ENCODE assay signal across 8 cellular contexts in the genomic region with DNA sequence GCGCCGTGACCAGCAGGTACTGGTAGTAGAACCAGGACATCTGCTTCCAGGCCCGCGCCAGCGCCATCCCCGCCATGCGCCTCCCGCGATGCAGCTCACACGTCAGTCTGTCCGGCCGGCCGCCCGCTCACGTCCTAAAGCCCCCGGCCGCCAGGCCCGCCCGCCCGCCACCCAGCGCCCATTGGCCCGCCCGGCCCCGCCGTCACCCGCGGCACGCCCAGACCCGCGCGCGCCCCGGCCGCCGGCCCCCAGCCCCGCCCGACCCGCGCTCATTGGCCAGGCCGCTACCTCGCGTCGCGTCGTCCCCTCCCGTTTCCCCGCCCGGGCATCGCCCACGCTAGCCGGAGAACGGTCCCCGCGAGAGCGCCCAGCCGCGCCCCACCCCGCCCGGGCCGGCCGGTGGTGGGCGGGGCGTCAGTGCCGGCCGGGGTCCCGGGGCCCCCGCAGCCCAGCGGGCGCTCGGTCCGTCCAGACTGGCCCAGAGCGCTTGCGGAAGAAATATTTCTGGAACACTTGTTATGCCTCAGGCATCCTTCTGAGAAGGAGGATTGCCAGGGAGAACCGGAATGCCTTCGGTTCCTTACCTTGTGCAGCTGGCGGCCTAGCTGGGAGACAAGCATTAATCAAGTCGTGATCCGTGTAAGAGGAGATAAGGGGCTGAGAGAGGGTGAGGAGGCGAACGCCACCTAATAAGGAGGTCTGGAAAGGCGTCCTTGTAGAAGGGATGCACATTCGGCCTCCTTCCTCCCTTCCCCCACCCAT. TPM values are rescaled to one million over a fixed set of nuclear protein-coding genes. Genes with fewer than 3 reads are reported as not detected.
DNase-seq lines count a peak whose midpoint lies in the region; ATAC-seq and TF ChIP-seq lines count a peak whose summit lies in the region.

A gene with protein sequence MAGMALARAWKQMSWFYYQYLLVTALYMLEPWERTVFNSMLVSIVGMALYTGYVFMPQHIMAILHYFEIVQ (minus strand): TSS at position 109 of the 762 bp plus-strand sequence. CDS start 33 bp downstream, at position 76.

- H3K27me3 ChIP-seq in heart right ventricle (no peaks in the 10 kb centered on the region), prostate gland (replicated peaks; ENCODE audit: insufficient read depth) (no peaks in the 10 kb centered on the region)

- intact Hi-C loops in T-helper 1 cell treated with Interleukin-12 subunit alpha and Interleukin-12 subunit beta and Interleukin-4 antibody, amounts not matched to agents 30 ng/mL and 1 ng/mL, for 36 hours (cut with micrococcal nuclease): loop anchor here (1.0 to 10.0 kb wide), 12 partner anchors 75 to 1858 kb away; a partner anchor contains a TSS
- intact Hi-C loops in heart right ventricle (cut with DNase I): loop anchor here in 3 of 10 donors (5.0 to 10.0 kb wide), 2 partner anchors 72 to 75 kb away; a partner anchor contains a TSS
- intact Hi-C loops in prostate gland (cut with DNase I): loop anchor here (5.0 kb wide), 3 partner anchors 35 to 585 kb away; a partner anchor contains a TSS

- ATAC-seq in HG02870 (IDR thresholded peaks at IDR 0.05; ENCODE audit: unreplicated experiment) (peak; percentile 90), heart right ventricle (peak; percentile 95 to 98 (median 98))

- 1% methylated on average over 77 to 82 of the region's 82 CpGs for WGBS in heart right ventricle, 2 donors
- 2% methylated on average over 28 of the region's 82 CpGs for WGBS in prostate gland

- H3K27ac ChIP-seq in heart right ventricle (peak within 1 kb of the TSS; percentile 56 to 94 (median 90)), prostate gland (peak within 1 kb of the TSS; percentile 84 to 90)

- peak within 1 kb of the TSS; percentile 51 to 83 (median 68) for H3K4me3 ChIP-seq in heart right ventricle
- peak within 1 kb of the TSS; percentile 70 to 71 for H3K4me3 ChIP-seq in prostate gland

- H3K4me1 ChIP-seq in heart right ventricle (peaks cover 0 to 38% (median 18%) of the 10 kb centered on the region in 9 donors), prostate gland (replicated peaks) (peaks cover 7% of the 10 kb centered on the region)

- DNase-seq in NCI-H146 (lab: John Stamatoyannopoulos, UW) (peak; percentile 88), amniotic epithelial cell (ENCODE audit: low read depth) (peak; percentile 85), heart right ventricle (peak; percentile 94 to 95), prostate gland (ENCODE audit: low spot score) (peak; percentile 92), ureter (ENCODE audit: low spot score) (peak; percentile 94)

- H3K36me3 ChIP-seq in heart right ventricle (peaks cover 0 to 2% (median 0%) of the 10 kb centered on the region in 9 donors), prostate gland (no peaks in the 10 kb centered on the region)

- H3K9me3 ChIP-seq in heart right ventricle (no peaks in the 10 kb centered on the region), prostate gland (no peaks in the 10 kb centered on the region)

- TF ChIP-seq POLR2A in GM15510 (IDR thresholded peaks at IDR 0.05; ENCODE audit: borderline replicate concordance, extremely low read depth, insufficient read length): peak; percentile 98
- TF ChIP-seq POLR2A in prostate gland (IDR thresholded peaks at IDR 0.05): peak; percentile 94

- TF ChIP-seq CTCF in heart right ventricle (IDR thresholded peaks at IDR 0.05): no peak
- TF ChIP-seq CTCF in prostate gland (IDR thresholded peaks at IDR 0.05): no peak

RNA-seq across cellular contexts. Expression of the gene that starts here (rescaled TPM):
- total RNA-seq in T-helper 1 cell treated with Interleukin-12 subunit alpha and Interleukin-12 subunit beta and Interleukin-4 antibody, amounts not matched to agents 30 ng/mL and 1 ng/mL, for 36 hours: 12.0 and 13.8 TPM in 2 replicates
- total RNA-seq in heart right ventricle (10 to 100 TPM in 9 of 10 donors, 1 to 10 TPM in 1; 9.7 to 21.3 (median 11.5) TPM), prostate gland (10 to 100 TPM; 12.5 to 21.9 TPM), ureter (26.8 TPM)
- 10 to 100 TPM; 24.4 to 30.7 TPM for polyA plus RNA-seq in heart right ventricle

Comparison
In these comparisons a context has a peak if more than half of its experiments do, and no peak if none do; other contexts are left out.
1. Peak in every context shown above with its lines: DNase-seq, ATAC-seq, H3K4me3 ChIP-seq and H3K27ac ChIP-seq.